Comparison of ENCODE assay signal across 1 cellular context in genomic region chr7:539731-540411, GRCh38.
A peak's percentile ranks its signal among the peaks of the same experiment; 100 is the strongest.
TF ChIP-seq lines count a peak whose summit lies in the region.

No MANE protein-coding gene starts in this region.

TF ChIP-seq in HepG2, 621 proteins besides CTCF, POLR2A, EP300 and RAD21 (continued from another document and continues in another):
- TF ChIP-seq ZHX2 (IDR thresholded peaks at IDR 0.05; ENCODE audit: low read depth), result no peak
- no peak for TF ChIP-seq ZHX2 (CRISPR knock-in tag; IDR thresholded peaks at IDR 0.05; ENCODE audit: borderline replicate concordance)
- TF ChIP-seq MAFK (conservative IDR thresholded peaks at IDR 0.05 in 1 of 2, IDR thresholded peaks at IDR 0.05 in 1 of 2; ENCODE audit: low read length in 2 of 2), result no peak
- no peak for TF ChIP-seq ZNF292 (CRISPR knock-in tag; IDR thresholded peaks at IDR 0.05; ENCODE audit: borderline replicate concordance, low read depth)
- no peak for TF ChIP-seq E2F1 (CRISPR knock-in tag; IDR thresholded peaks at IDR 0.05)
- TF ChIP-seq ZNF660 (CRISPR knock-in tag; IDR thresholded peaks at IDR 0.05; ENCODE audit: borderline replicate concordance, low read depth), result no peak
- no peak for TF ChIP-seq ARID2 (CRISPR knock-in tag; IDR thresholded peaks at IDR 0.05; ENCODE audit: borderline replicate concordance)
- TF ChIP-seq ZNF614 (CRISPR knock-in tag; IDR thresholded peaks at IDR 0.05; ENCODE audit: borderline replicate concordance), result no peak
- TF ChIP-seq RBAK (CRISPR knock-in tag; IDR thresholded peaks at IDR 0.05), result no peak
- no peak for TF ChIP-seq NCOA5 (CRISPR knock-in tag; IDR thresholded peaks at IDR 0.05)
- TF ChIP-seq RFX3 (CRISPR knock-in tag; IDR thresholded peaks at IDR 0.05), result no peak
- TF ChIP-seq FOXO1 (CRISPR knock-in tag; IDR thresholded peaks at IDR 0.05), result 0 out of 2 replicates have a peak, but pooled peaks have one; percentile 37
- TF ChIP-seq SRF (IDR thresholded peaks at IDR 0.05; ENCODE audit: low read depth, low read length), result no peak
- TF ChIP-seq PLRG1 (conservative IDR thresholded peaks at IDR 0.05), result no peak
- no peak for TF ChIP-seq ZNF879 (CRISPR knock-in tag; IDR thresholded peaks at IDR 0.05)
- TF ChIP-seq CBFB (CRISPR knock-in tag; IDR thresholded peaks at IDR 0.05), result no peak; the same call in 1 of the 2 replicates
- no peak for TF ChIP-seq ZNF264 (CRISPR knock-in tag; IDR thresholded peaks at IDR 0.05)
- TF ChIP-seq, protein P1, sequence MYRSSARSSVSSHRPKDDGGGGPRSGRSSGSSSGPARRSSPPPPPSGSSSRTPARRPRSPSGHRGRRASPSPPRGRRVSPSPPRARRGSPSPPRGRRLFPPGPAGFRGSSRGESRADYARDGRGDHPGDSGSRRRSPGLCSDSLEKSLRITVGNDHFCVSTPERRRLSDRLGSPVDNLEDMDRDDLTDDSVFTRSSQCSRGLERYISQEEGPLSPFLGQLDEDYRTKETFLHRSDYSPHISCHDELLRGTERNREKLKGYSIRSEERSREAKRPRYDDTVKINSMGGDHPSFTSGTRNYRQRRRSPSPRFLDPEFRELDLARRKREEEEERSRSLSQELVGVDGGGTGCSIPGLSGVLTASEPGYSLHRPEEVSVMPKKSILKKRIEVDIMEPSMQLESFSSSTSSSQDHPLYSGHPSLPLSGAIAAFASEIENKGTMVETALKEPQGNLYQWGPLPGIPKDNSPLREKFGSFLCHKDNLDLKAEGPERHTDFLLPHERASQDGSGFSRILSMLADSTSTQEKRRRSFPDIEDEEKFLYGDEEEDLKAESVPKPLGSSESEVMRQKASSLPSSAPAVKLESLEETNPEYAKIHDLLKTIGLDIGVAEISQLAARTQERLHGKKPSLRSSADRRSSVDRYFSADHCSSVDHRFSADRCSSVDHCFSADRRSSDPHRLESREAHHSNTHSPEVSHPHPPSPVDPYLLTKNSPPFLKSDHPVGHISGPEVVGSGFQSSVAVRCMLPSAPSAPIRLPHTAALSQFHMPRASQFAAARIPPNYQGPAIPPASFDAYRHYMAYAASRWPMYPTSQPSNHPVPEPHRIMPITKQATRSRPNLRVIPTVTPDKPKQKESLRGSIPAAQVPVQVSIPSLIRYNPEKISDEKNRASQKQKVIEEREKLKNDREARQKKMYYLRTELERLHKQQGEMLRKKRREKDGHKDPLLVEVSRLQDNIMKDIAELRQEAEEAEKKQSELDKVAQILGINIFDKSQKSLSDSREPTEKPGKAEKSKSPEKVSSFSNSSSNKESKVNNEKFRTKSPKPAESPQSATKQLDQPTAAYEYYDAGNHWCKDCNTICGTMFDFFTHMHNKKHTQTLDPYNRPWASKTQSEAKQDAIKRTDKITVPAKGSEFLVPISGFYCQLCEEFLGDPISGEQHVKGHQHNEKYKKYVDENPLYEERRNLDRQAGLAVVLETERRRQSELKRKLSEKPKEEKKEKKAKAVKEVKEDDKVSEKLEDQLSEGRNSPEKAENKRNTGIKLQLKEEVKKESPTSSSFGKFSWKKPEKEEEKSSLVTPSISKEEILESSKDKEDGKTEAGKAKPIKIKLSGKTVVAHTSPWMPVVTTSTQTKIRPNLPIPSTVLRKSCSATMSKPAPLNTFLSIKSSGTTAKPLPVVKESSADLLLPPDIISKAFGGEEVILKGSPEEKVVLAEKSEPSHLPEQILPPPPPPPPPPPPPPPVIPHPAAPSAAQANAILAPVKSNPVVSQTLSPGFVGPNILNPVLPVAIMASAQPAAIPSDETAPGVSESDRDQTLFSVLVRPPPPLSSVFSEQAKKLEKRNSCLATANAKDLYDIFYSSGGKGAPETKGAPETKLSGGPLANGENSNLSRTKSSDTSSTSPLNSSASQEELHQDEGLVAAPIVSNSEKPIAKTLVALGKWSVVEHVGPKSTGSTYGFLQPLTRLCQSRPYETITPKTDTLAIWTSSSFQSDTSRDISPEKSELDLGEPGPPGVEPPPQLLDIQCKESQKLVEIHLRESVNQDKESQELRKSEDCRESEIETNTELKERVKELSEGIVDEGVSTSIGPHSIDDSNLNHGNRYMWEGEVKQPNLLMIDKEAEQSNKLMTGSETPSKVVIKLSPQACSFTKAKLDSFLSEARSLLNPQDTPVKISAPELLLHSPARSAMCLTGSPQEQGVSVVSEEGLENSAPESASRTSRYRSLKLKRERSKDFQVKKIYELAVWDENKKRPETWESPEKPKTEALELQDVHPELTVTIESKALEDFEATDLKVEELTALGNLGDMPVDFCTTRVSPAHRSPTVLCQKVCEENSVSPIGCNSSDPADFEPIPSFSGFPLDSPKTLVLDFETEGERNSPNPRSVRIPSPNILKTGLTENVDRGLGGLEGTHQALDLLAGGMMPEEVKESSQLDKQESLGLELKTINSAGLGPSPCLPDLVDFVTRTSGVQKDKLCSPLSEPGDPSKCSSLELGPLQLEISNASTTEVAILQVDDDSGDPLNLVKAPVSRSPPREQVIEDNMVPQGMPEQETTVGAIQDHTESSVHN (CRISPR knock-in tag; IDR thresholded peaks at IDR 0.05), result no peak
- no peak for TF ChIP-seq ZNF512 (CRISPR knock-in tag; IDR thresholded peaks at IDR 0.05)
- TF ChIP-seq NPAS2 (CRISPR knock-in tag; IDR thresholded peaks at IDR 0.05; ENCODE audit: borderline replicate concordance), result no peak
- no peak for TF ChIP-seq TIGD3 (CRISPR knock-in tag; IDR thresholded peaks at IDR 0.05; ENCODE audit: borderline replicate concordance)
- no peak for TF ChIP-seq ZNF597 (CRISPR knock-in tag; IDR thresholded peaks at IDR 0.05)
- TF ChIP-seq ZNF644 (CRISPR knock-in tag; IDR thresholded peaks at IDR 0.05; ENCODE audit: low read depth), result no peak
- TF ChIP-seq ATF7-NPFF (CRISPR knock-in tag; IDR thresholded peaks at IDR 0.05; ENCODE audit: low read depth), result no peak
- peak; percentile 64; the same call in 1 of the 2 replicates for TF ChIP-seq PRDM10 (CRISPR knock-in tag; IDR thresholded peaks at IDR 0.05; ENCODE audit: low read depth)
- TF ChIP-seq ZXDC (CRISPR knock-in tag; IDR thresholded peaks at IDR 0.05), result no peak
- TF ChIP-seq ZNF136 (CRISPR knock-in tag; IDR thresholded peaks at IDR 0.05; ENCODE audit: low read depth), result no peak
